26 cellular contexts compared by ENCODE assay signal in genomic region chr4:122229857-122230256, GRCh38.
DNase-seq lines count a peak whose midpoint lies in the region; ATAC-seq, FAIRE-seq and TF ChIP-seq lines count a peak whose summit lies in the region.
"Had no signal": no experiment of that assay in that cellular context is flagged by ENCODE, and none has a peak within 500 bp of the region (broad histone marks: within the 10 kb centered on the region; RNA-seq: fewer than 3 reads in every experiment).

No MANE protein-coding gene starts in this region.

- TF ChIP-seq CTCF in MCF 10A (IDR thresholded peaks at IDR 0.05; ENCODE audit: unreplicated experiment) (no peak), mammary epithelial cell (conservative IDR thresholded peaks at IDR 0.05 in 1 of 2, IDR thresholded peaks at IDR 0.05 in 1 of 2; ENCODE audit: extremely low read depth in 1 of 2, insufficient read depth in 1 of 2, low read depth in 1 of 2, low read length in 2 of 2) (no peak), right lobe of liver (IDR thresholded peaks at IDR 0.05) (peak in 1 of 4 donors; percentile 21), GM13976 (IDR thresholded peaks at IDR 0.05; ENCODE audit: borderline replicate concordance, control extremely low read depth, extremely low read depth, insufficient read depth, missing control alignments) (no peak)

- intact Hi-C loops in MCF 10A (cut with micrococcal nuclease) = no loop called here
- intact Hi-C loops in mammary epithelial cell (cut with micrococcal nuclease) = no loop called here
- intact Hi-C loops in right lobe of liver (cut with DNase I) = no loop called here

- no peak overlapping the region for H3K4me2 ChIP-seq in mammary epithelial cell (ENCODE audit: insufficient read depth, low read depth, low read length)
- H3K4me2 ChIP-seq: BLaER1 had no signal

- H3K9ac ChIP-seq in mammary epithelial cell (ENCODE audit: insufficient read depth, low read length) = no peak overlapping the region
- H3K9ac ChIP-seq: BLaER1, GM23248 had no signal

- H3K4me1 ChIP-seq in mammary epithelial cell (ENCODE audit: insufficient read depth, low read length) (no peaks in the 10 kb centered on the region), right lobe of liver (no peaks in the 10 kb centered on the region)
- H3K4me1 ChIP-seq: BLaER1 had no signal

- peak; percentile 49 for FAIRE-seq in islet of Langerhans (lab: Jason Lieb, UNC)
- FAIRE-seq: A204.1, D721Med, GM12891, GM19239, H1 had no signal

- no peaks in the 10 kb centered on the region for H4K20me1 ChIP-seq in mammary epithelial cell (ENCODE audit: insufficient read depth, low read length)
- H4K20me1 ChIP-seq: BLaER1 had no signal

- H3K79me2 ChIP-seq in mammary epithelial cell (ENCODE audit: insufficient read depth, low read length) = no peaks in the 10 kb centered on the region

- DNase-seq in MCF 10A (ENCODE audit: unreplicated experiment) (no peak), mammary epithelial cell (no peak), cerebellar cortex (ENCODE audit: low spot score) (peak; percentile 5), right lobe of liver (no peak), GM13976 (ENCODE audit: low spot score) (no peak), NCI-H2171 (lab: John Stamatoyannopoulos, UW) (no peak), DMS153 treated with DMSO at 0.1 percent for 48 hours (lab: John Stamatoyannopoulos, UW; ENCODE audit: unreplicated experiment) (no peak)
- DNase-seq: CD4-positive, CD25-positive, alpha-beta regulatory T cell; CD8-positive, alpha-beta memory T cell; DMS 273 treated with DMSO at 0.1 percent for 48 hours; DMS53; DMS79 treated with DMSO at 0.1 percent for 48 hours; GF-D8; GM23248; H7; HCEC 1CT had no signal

- H3K9me3 Mint-ChIP-seq in MCF 10A (ENCODE audit: unreplicated experiment) = no peaks in the 10 kb centered on the region
- H3K9me3 Mint-ChIP-seq: CD4-positive, CD25-positive, alpha-beta regulatory T cell; CD8-positive, alpha-beta memory T cell had no signal

- H3K9me3 ChIP-seq in mammary epithelial cell (replicated peaks; ENCODE audit: insufficient read depth, low read length) = no peaks in the 10 kb centered on the region
- H3K9me3 ChIP-seq in right lobe of liver = no peaks in the 10 kb centered on the region
- H3K9me3 ChIP-seq: BLaER1 had no signal

- TF ChIP-seq POLR2A in right lobe of liver (IDR thresholded peaks at IDR 0.05) = no peak

- in situ Hi-C loops in mammary epithelial cell (cut with MboI; ENCODE audit: low sequenced_read_pairs in 2 of 2) (no loop called here), GM13976 (cut with MboI; ENCODE audit: low sequenced_read_pairs, unreplicated experiment) (no loop called here)

- ATAC-seq in right lobe of liver = peak; percentile 55 to 85 (median 74)

- 77% methylated on average over 3 of the region's 3 CpGs for WGBS in mammary epithelial cell (ENCODE audit: low coverage, missing lambda C conversion rate)
- WGBS in right lobe of liver (ENCODE audit: insufficient coverage, low coverage, low lambda C conversion rate, missing lambda C conversion rate) = 31% methylated on average over 3 of the region's 3 CpGs

- POLR2A ChIA-PET in MCF 10A (lab: Yijun Ruan, JAX) = no interaction called here

- no peaks in the 10 kb centered on the region for H3K4me1 Mint-ChIP-seq in MCF 10A (ENCODE audit: insufficient read depth, unreplicated experiment)
- H3K4me1 Mint-ChIP-seq: B cell had no signal

- H3K36me3 ChIP-seq in mammary epithelial cell (ENCODE audit: insufficient read depth, low read length) (peaks cover 7% of the 10 kb centered on the region), right lobe of liver (peaks cover 0 to 9% (median 4%) of the 10 kb centered on the region in 4 donors)

- BruUV-seq in MCF 10A (replicated peaks; lab: Mats Ljungman, UMichigan) (no TSS peak), mammary epithelial cell (replicated peaks; lab: Mats Ljungman, UMichigan) (no TSS peak)

- CTCF ChIA-PET in MCF 10A (lab: Yijun Ruan, JAX) = interaction anchor here (0.7 kb wide), 1 partner anchor 18 kb away, joined by 3 read pairs; no protein-coding TSS in a partner anchor
- CTCF ChIA-PET in mammary epithelial cell (lab: Charles Lee; ENCODE audit: low non-redundant PET) = no interaction called here

- H3K27me3 Mint-ChIP-seq in MCF 10A (ENCODE audit: insufficient read depth, unreplicated experiment) = no peaks in the 10 kb centered on the region
- H3K27me3 Mint-ChIP-seq: B cell; CD4-positive, CD25-positive, alpha-beta regulatory T cell had no signal

- dilution Hi-C loops in mammary epithelial cell (cut with HindIII; ENCODE audit: low sequenced_read_pairs) = no loop called here

- H3K27ac ChIP-seq in mammary epithelial cell (ENCODE audit: insufficient read depth, low read depth, low read length) (no peak overlapping the region), right lobe of liver (no peak overlapping the region)
- H3K27ac ChIP-seq: 22Rv1, BLaER1, C4-2B, GM23248 had no signal

- H3K36me3 Mint-ChIP-seq in MCF 10A (ENCODE audit: insufficient read depth, unreplicated experiment) = peaks cover 29% of the 10 kb centered on the region

- H2AFZ ChIP-seq in mammary epithelial cell (ENCODE audit: low read depth, low read length) = no peak overlapping the region
- H2AFZ ChIP-seq: GM23248 had no signal

- H3K27me3 ChIP-seq in mammary epithelial cell (ENCODE audit: insufficient read depth, low read length) (no peaks in the 10 kb centered on the region), right lobe of liver (no peaks in the 10 kb centered on the region)
- H3K27me3 ChIP-seq: BLaER1 had no signal

- no peak overlapping the region for H3K4me3 Mint-ChIP-seq in MCF 10A (ENCODE audit: unreplicated experiment)
- H3K4me3 Mint-ChIP-seq: B cell; CD4-positive, CD25-positive, alpha-beta regulatory T cell; CD8-positive, alpha-beta memory T cell had no signal

- peak overlapping the region; percentile 54 for H3K27ac Mint-ChIP-seq in MCF 10A (ENCODE audit: low read depth, unreplicated experiment)
- H3K27ac Mint-ChIP-seq: B cell had no signal

- H3K4me3 ChIP-seq in mammary epithelial cell (replicated peaks in 1 of 3; ENCODE audit: insufficient read depth in 1 of 3, low read depth in 2 of 3, low read length in 3 of 3) = no peak overlapping the region
- H3K4me3 ChIP-seq in right lobe of liver = no peak overlapping the region
- H3K4me3 ChIP-seq: BLaER1, GM23248 had no signal
